23 cellular contexts compared by ENCODE assay signal in the genomic region with DNA sequence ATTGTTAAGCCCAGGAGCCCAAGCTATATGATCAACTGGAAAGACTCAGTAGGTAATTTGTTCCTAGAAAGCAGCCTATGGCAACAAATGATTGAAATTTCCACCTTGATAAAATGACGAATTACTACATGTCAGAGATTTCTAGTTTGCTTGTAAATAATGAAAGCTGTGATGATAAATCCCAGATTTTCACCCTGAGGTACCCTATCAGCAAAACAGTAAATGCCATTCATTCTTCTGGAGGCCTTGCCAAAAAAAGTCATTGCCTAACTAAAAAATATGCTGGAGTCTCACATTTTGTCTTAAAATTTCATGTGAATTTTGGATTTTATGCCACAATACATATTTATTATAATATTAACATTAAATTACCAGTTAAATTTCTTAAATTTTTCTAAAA.
"Had no signal": no experiment of that assay in that cellular context is flagged by ENCODE, and none has a peak within 500 bp of the region (broad histone marks: within the 10 kb centered on the region; RNA-seq: fewer than 3 reads in every experiment).

No MANE protein-coding gene starts in this region.

- H3K4me3 ChIP-seq: SJSA1 had no signal

- H3K36me3 ChIP-seq: SJSA1 had no signal

- ATAC-seq: activated CD8-positive, alpha-beta T cell treated with anti-CD3 and anti-CD28 coated beads, Interleukin-2, amount 10 ng/mL, durations not matched to agents 7 days and 5 days; Panc1; T-helper 17 cell had no signal

- H3K27me3 ChIP-seq: SJSA1 had no signal

- H3K27ac ChIP-seq: KMS-11, SJSA1 had no signal

- H3K4me2 ChIP-seq: KMS-11 had no signal

- H3K9me3 ChIP-seq: SJSA1 had no signal

- DNase-seq: activated CD4-positive, alpha-beta T cell treated with anti-CD3 and anti-CD28 coated beads for 48 hours; activated CD4-positive, alpha-beta T cell treated with anti-CD3 and anti-CD28 coated beads, Interleukin-2, amount 50 U/mL, for 4 hours; activated CD4-positive, CD25-positive, alpha-beta regulatory T cell treated with anti-CD3 and anti-CD28 coated beads, Interleukin-2, amount 50 U/mL, for 72 hours; activated CD8-positive, alpha-beta memory T cell treated with anti-CD3 and anti-CD28 coated beads, Interleukin-2, amount 50 U/mL, for 48 hours; activated CD8-positive, alpha-beta T cell treated with anti-CD3 and anti-CD28 coated beads, Interleukin-2, amount 10 ng/mL, durations not matched to agents 7 days and 5 days; activated effector memory CD4-positive, alpha-beta T cell treated with Interleukin-2 at 50 U/mL for 16 hours; activated naive CD4-positive, alpha-beta T cell; activated T-cell treated with anti-CD3 and anti-CD28 coated beads, Interleukin-2, amount 50 U/mL, for 1 hour; amygdala; central memory CD4-positive, alpha-beta T cell; NCI-H1092; NCI-H1417; NCI-H1694; NCI-H510A treated with DMSO at 0.1 percent for 48 hours; NCI-H69; NK-92 treated with Interleukin-12 subunit alpha and Interleukin-12 subunit beta, amount 100 ng/mL, for 24 hours; Right ventricle myocardium superior; RPMI8226; T-helper 17 cell; T-helper 9 cell had no signal

- H3K9ac ChIP-seq: KMS-11 had no signal

- H3K4me1 ChIP-seq: SJSA1 had no signal
